ENCODE assay signal across 17 cellular contexts in the genomic region with DNA sequence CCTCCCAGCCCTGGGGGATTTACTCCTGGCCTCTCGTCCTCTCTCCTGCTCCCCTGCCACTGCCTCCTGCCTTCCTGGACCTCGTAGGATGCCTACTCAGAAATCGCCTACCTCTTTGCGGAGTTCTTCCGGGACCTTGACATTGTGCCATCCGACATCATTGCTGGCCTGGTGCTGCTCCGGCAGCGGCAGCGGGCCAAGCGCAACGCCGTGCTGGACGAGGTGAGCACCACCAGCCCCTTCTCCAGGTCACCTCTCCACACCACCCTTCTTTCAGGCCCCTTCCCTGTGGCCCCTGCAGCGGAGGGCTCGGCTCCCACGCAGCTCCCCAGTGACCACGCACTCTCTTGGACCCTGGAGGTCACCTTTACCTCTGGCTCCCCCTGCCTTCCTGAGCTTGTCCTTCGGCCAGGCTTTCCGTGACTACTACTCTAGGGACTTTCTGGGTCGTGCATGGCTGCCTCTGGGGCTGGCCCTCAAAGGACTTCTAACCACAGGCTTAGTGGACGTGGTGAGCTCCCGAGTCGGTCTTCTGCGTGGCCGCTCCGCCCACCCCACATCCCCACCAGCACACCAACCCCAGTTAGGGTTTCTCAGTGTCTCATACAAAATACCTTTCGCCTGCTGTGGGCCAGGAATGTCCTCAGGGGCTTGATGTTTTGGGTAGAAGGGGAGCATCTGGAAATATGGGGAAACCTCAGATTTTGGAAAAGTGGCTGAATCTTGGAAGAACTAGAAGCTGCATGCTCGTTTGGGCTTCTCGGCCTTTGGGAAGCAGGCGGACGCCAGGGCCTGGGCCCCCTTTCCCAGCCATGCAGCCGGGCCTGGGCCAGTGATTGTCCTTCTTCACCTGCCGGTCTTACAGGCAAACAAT. TPM values are rescaled to one million over a fixed set of nuclear protein-coding genes. Genes with fewer than 3 reads are reported as not detected.
A peak's percentile ranks its signal among the peaks of the same experiment; 100 is the strongest.
DNase-seq lines count a peak whose midpoint lies in the region; ATAC-seq and TF ChIP-seq lines count a peak whose summit lies in the region.
"Had no signal": no experiment of that assay in that cellular context is flagged by ENCODE, and none has a peak within 500 bp of the region (broad histone marks: within the 10 kb centered on the region; RNA-seq: fewer than 3 reads in every experiment).

No MANE protein-coding gene starts in this region.

- no peaks in the 10 kb centered on the region for H3K27me3 ChIP-seq in NT2/D1 (ENCODE audit: insufficient read depth, insufficient read length)
- H3K27me3 ChIP-seq in endodermal cell (ENCODE audit: control insufficient read depth, insufficient read depth, low read length, poor library complexity, severe bottlenecking), result no peaks in the 10 kb centered on the region
- H3K27me3 ChIP-seq: heart right ventricle, SJSA1 had no signal

- H3K27ac ChIP-seq in endodermal cell (ENCODE audit: low read depth, low read length), result no peak overlapping the region
- H3K27ac ChIP-seq: parathyroid adenoma, SJSA1 had no signal

- H3K27ac Mint-ChIP-seq in endodermal cell, result no peak overlapping the region
- no peak overlapping the region for H3K27ac Mint-ChIP-seq in activated CD4-positive, alpha-beta T cell treated with anti-CD3 and anti-CD28 coated beads for 36 hours

- intact Hi-C loops in activated CD4-positive, alpha-beta T cell treated with anti-CD3 and anti-CD28 coated beads for 36 hours (cut with DNase I, micrococcal nuclease), result no loop called here

- H3K27me3 Mint-ChIP-seq in endodermal cell (ENCODE audit: insufficient read depth), result no peaks in the 10 kb centered on the region
- H3K27me3 Mint-ChIP-seq in activated CD4-positive, alpha-beta T cell treated with anti-CD3 and anti-CD28 coated beads for 36 hours, result no peaks in the 10 kb centered on the region

- H3K9ac ChIP-seq in NT2/D1 (ENCODE audit: insufficient read length, low read depth), result peak overlapping the region; percentile 9
- no peak overlapping the region for H3K9ac ChIP-seq in endodermal cell (ENCODE audit: extremely low read depth, low read length, poor library complexity, severe bottlenecking)
- H3K9ac ChIP-seq: parathyroid adenoma had no signal

- POLR2A ChIA-PET in activated CD4-positive, alpha-beta T cell treated with anti-CD3 and anti-CD28 coated beads for 36 hours (lab: Charles Lee), result no interaction called here

- CTCF ChIA-PET in activated CD4-positive, alpha-beta T cell treated with anti-CD3 and anti-CD28 coated beads for 36 hours (lab: Charles Lee), result no interaction called here

- H3K4me1 ChIP-seq in NT2/D1 (ENCODE audit: insufficient read depth, insufficient read length) (peaks cover 19% of the 10 kb centered on the region), endodermal cell (ENCODE audit: control insufficient read depth, insufficient read depth, low read length) (peaks cover 4% of the 10 kb centered on the region)
- H3K4me1 ChIP-seq: parathyroid adenoma had no signal

- 93 to 95% methylated on average over 22 to 33 of the region's 33 CpGs for WGBS in endodermal cell (ENCODE audit: insufficient coverage in 1 of 2, insufficient read length in 1 of 2), 2 experiments

- H3K36me3 Mint-ChIP-seq in endodermal cell (ENCODE audit: low read depth), result peaks cover 5% of the 10 kb centered on the region
- no peaks in the 10 kb centered on the region for H3K36me3 Mint-ChIP-seq in activated CD4-positive, alpha-beta T cell treated with anti-CD3 and anti-CD28 coated beads for 36 hours (ENCODE audit: low read depth)

- H3K4me1 Mint-ChIP-seq in endodermal cell, result no peaks in the 10 kb centered on the region
- peaks cover 1% of the 10 kb centered on the region for H3K4me1 Mint-ChIP-seq in activated CD4-positive, alpha-beta T cell treated with anti-CD3 and anti-CD28 coated beads for 36 hours

- DNase-seq in GM12864 (ENCODE audit: low read depth) (peak; percentile 7), NT2/D1 (ENCODE audit: low read depth, low spot score) (no peak), endodermal cell (no peak), retinal pigment epithelial cell (ENCODE audit: low read depth) (no peak), NCI-H2081 treated with DMSO at 0.1 percent for 48 hours (lab: John Stamatoyannopoulos, UW) (no peak)
- DNase-seq in activated CD4-positive, alpha-beta T cell treated with anti-CD3 and anti-CD28 coated beads for 36 hours, result no peak
- DNase-seq: activated CD4-positive, alpha-beta T cell treated with anti-CD3 and anti-CD28 coated beads for 1 hour; activated gamma-delta T cell treated with Interleukin-2 at 50 U/mL for 16 hours; DMS79; heart right ventricle; KBM-7; NCI-H1105 treated with DMSO at 0.1 percent for 48 hours; T-helper 9 cell had no signal

- H3K36me3 ChIP-seq in NT2/D1 (ENCODE audit: insufficient read depth, insufficient read length, low read length) (peaks cover 93% of the 10 kb centered on the region), endodermal cell (ENCODE audit: control insufficient read depth, insufficient read depth, low read length) (no peaks in the 10 kb centered on the region)

- no peak overlapping the region for H3K4me3 Mint-ChIP-seq in endodermal cell
- no peak overlapping the region for H3K4me3 Mint-ChIP-seq in activated CD4-positive, alpha-beta T cell treated with anti-CD3 and anti-CD28 coated beads for 36 hours

- H3K9me3 ChIP-seq in NT2/D1 (ENCODE audit: insufficient read depth, low read length), result no peaks in the 10 kb centered on the region
- no peaks in the 10 kb centered on the region for H3K9me3 ChIP-seq in endodermal cell (ENCODE audit: control insufficient read depth, low read length)
- H3K9me3 ChIP-seq: heart right ventricle, SJSA1 had no signal

- no peak overlapping the region for H3K4me3 ChIP-seq in GM12864 (ENCODE audit: low read depth, low read length)
- H3K4me3 ChIP-seq in NT2/D1 (ENCODE audit: insufficient read length, low read depth), result no peak overlapping the region
- no peak overlapping the region for H3K4me3 ChIP-seq in endodermal cell (ENCODE audit: low read length)
- no peak overlapping the region for H3K4me3 ChIP-seq in retinal pigment epithelial cell (ENCODE audit: low read length)
- H3K4me3 ChIP-seq: heart right ventricle, SJSA1 had no signal

- H3K9me3 Mint-ChIP-seq in endodermal cell, result no peaks in the 10 kb centered on the region
- no peaks in the 10 kb centered on the region for H3K9me3 Mint-ChIP-seq in activated CD4-positive, alpha-beta T cell treated with anti-CD3 and anti-CD28 coated beads for 36 hours (ENCODE audit: low read depth)

- TF ChIP-seq CTCF in GM12864 (IDR thresholded peaks at IDR 0.05; ENCODE audit: low read depth, low read length, missing control alignments) (no peak), endodermal cell (conservative IDR thresholded peaks at IDR 0.05) (peak; percentile 55), retinal pigment epithelial cell (conservative IDR thresholded peaks at IDR 0.05; ENCODE audit: low read depth, low read length) (peak; percentile 32)

- ATAC-seq in HG02610 (IDR thresholded peaks at IDR 0.05; ENCODE audit: unreplicated experiment), result no peak
- no peak for ATAC-seq in activated CD4-positive, alpha-beta T cell treated with anti-CD3 and anti-CD28 coated beads for 36 hours
- ATAC-seq: left lobe of liver had no signal

RNA-seq across cellular contexts. Expression of gene MYRF, which starts 24.1 kb away (rescaled TPM):
- 10 to 100 TPM; 30.3 to 61.7 TPM for total RNA-seq in endodermal cell
- polyA plus RNA-seq in endodermal cell (2013, experiment 1 of 2), result 16.6 TPM
- polyA plus RNA-seq in endodermal cell (2013, experiment 2 of 2), result 14.9 TPM
- total RNA-seq in activated CD4-positive, alpha-beta T cell treated with anti-CD3 and anti-CD28 coated beads for 36 hours, result under 1 TPM; 0.25 to 0.57 TPM

RNA-seq across cellular contexts. Expression of gene DAGLA, which starts 48.1 kb away (rescaled TPM):
- total RNA-seq in endodermal cell, result 1 to 10 TPM; 5.6 to 8.7 TPM
- 6.4 TPM for polyA plus RNA-seq in endodermal cell (2013, experiment 1 of 2)
- polyA plus RNA-seq in endodermal cell (2013, experiment 2 of 2), result 5.5 TPM
- under 1 TPM; 0.09 to 0.14 TPM for total RNA-seq in activated CD4-positive, alpha-beta T cell treated with anti-CD3 and anti-CD28 coated beads for 36 hours

Comparison
In these comparisons a context has a peak if more than half of its experiments do, and no peak if none do; other contexts are left out.
1. RNA of gene MYRF, which starts 24.1 kb away (total RNA-seq): 30.3 to 61.7 TPM in endodermal cell; 0.25 to 0.57 TPM in activated CD4-positive, alpha-beta T cell treated with anti-CD3 and anti-CD28 coated beads for 36 hours; every median in the first group is over 10 times any median in the second.
2. RNA of gene DAGLA, which starts 48.1 kb away (total RNA-seq): 5.6 to 8.7 TPM in endodermal cell; 0.09 to 0.14 TPM in activated CD4-positive, alpha-beta T cell treated with anti-CD3 and anti-CD28 coated beads for 36 hours; every median in the first group is over 4 times any median in the second.